Comparison of ENCODE assay signal across 8 cellular contexts in the genomic region with DNA sequence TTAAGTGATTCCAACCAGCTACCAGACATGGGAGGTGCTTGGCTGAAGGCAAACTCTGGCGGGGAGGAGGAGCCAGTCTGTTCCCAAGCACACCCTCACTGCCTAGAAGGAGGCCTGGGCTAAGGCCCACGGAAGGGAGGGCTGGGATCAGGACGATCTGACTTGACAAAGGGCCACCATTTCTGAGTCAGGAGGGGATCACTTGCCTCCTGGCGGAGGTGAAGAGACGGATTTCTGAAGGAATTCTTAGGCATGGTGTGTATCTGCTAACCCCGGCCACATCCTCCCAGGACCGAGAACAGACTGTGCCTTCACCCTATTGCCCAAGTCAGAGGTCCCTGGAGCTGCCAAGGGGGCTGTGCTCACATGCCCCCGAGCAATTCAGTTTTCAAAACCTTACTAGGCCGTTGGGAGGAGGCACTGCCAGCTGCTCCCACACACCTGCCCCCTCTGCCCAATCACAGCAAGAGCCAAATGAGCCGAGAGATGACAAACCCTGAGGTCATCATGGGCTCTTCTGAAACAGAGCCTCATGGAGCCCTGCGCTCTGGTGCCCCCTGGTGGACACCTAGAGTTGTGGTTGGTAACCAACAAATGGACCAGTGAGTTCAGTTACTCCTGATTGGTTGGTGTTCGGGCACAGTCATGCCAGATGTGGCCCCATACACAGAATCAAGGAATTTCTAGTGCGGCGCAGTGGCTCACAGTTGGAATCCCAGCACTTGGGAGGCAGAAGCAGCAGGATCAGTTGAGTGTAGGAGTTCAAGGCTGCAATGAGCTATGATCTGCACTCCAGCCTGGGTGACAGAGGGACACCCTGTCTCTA.
DNase-seq lines count a peak whose midpoint lies in the region; ATAC-seq and TF ChIP-seq lines count a peak whose summit lies in the region.

No MANE protein-coding gene starts in this region.

- peak; percentile 87 for ATAC-seq in GM18520 (IDR thresholded peaks at IDR 0.05; ENCODE audit: unreplicated experiment)
- peak; percentile 68 for ATAC-seq in HG03039 (IDR thresholded peaks at IDR 0.05; ENCODE audit: unreplicated experiment)
- peak; percentile 98 for ATAC-seq in SK-N-SH treated with all-trans-retinoic acid at 6 μM for 48 hours

- H3K36me3 ChIP-seq in brain microvascular endothelial cell (replicated peaks), result no peaks in the 10 kb centered on the region

- peaks cover 2% of the 10 kb centered on the region for H3K27me3 ChIP-seq in brain microvascular endothelial cell (replicated peaks)

- H3K4me3 ChIP-seq in brain microvascular endothelial cell (ENCODE audit: low read depth, low read length), result no peak overlapping the region

- H3K27ac ChIP-seq in brain microvascular endothelial cell, result no peak overlapping the region

- DNase-seq in brain microvascular endothelial cell (peak; percentile 97), inferior parietal cortex (ENCODE audit: extremely low spot score) (peak; percentile 96), NCI-H1417 treated with DMSO at 0.1 percent for 48 hours (lab: John Stamatoyannopoulos, UW) (no peak), NCI-H2171 treated with DMSO at 0.1 percent for 48 hours (lab: John Stamatoyannopoulos, UW) (no peak)
- DNase-seq in stimulated activated CD4-positive, alpha-beta T cell treated with anti-CD3 and anti-CD28 coated beads, Interleukin-15, amount 100 ng/mL, for 48 hours (ENCODE audit: low read depth in 2 of 2), result peak; percentile 94 to 97

- TF ChIP-seq CTCF in brain microvascular endothelial cell (IDR thresholded peaks at IDR 0.05; ENCODE audit: low read depth, low read length, missing control alignments), result peak; percentile 97

- in situ Hi-C loops in brain microvascular endothelial cell (cut with HindIII; ENCODE audit: low pct_ligation_motif_present, low sequenced_read_pairs), result no loop called here

TF ChIP-seq in SK-N-SH treated with all-trans-retinoic acid at 6 μM for 48 hours, 23 proteins besides CTCF, POLR2A, EP300 and RAD21:
- no peak for TF ChIP-seq RARB (CRISPR knock-in tag; IDR thresholded peaks at IDR 0.05)
- no peak for TF ChIP-seq ZC3H10 (CRISPR knock-in tag; IDR thresholded peaks at IDR 0.05)
- TF ChIP-seq, protein P1, sequence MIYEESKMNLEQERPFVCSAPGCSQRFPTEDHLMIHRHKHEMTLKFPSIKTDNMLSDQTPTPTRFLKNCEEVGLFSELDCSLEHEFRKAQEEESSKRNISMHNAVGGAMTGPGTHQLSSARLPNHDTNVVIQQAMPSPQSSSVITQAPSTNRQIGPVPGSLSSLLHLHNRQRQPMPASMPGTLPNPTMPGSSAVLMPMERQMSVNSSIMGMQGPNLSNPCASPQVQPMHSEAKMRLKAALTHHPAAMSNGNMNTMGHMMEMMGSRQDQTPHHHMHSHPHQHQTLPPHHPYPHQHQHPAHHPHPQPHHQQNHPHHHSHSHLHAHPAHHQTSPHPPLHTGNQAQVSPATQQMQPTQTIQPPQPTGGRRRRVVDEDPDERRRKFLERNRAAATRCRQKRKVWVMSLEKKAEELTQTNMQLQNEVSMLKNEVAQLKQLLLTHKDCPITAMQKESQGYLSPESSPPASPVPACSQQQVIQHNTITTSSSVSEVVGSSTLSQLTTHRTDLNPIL (CRISPR knock-in tag; IDR thresholded peaks at IDR 0.05; ENCODE audit: low read depth), result no peak
- TF ChIP-seq ZFP3 (CRISPR knock-in tag; IDR thresholded peaks at IDR 0.05), result no peak
- no peak for TF ChIP-seq ISL1 (CRISPR knock-in tag; IDR thresholded peaks at IDR 0.05)
- no peak for TF ChIP-seq PPARA (CRISPR knock-in tag; IDR thresholded peaks at IDR 0.05; ENCODE audit: borderline replicate concordance)
- no peak for TF ChIP-seq ZNF565 (CRISPR knock-in tag; conservative IDR thresholded peaks at IDR 0.05; ENCODE audit: low read depth)
- TF ChIP-seq ZNF70 (CRISPR knock-in tag; IDR thresholded peaks at IDR 0.05), result no peak
- TF ChIP-seq, protein P2, sequence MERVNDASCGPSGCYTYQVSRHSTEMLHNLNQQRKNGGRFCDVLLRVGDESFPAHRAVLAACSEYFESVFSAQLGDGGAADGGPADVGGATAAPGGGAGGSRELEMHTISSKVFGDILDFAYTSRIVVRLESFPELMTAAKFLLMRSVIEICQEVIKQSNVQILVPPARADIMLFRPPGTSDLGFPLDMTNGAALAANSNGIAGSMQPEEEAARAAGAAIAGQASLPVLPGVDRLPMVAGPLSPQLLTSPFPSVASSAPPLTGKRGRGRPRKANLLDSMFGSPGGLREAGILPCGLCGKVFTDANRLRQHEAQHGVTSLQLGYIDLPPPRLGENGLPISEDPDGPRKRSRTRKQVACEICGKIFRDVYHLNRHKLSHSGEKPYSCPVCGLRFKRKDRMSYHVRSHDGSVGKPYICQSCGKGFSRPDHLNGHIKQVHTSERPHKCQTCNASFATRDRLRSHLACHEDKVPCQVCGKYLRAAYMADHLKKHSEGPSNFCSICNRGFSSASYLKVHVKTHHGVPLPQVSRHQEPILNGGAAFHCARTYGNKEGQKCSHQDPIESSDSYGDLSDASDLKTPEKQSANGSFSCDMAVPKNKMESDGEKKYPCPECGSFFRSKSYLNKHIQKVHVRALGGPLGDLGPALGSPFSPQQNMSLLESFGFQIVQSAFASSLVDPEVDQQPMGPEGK (CRISPR knock-in tag; IDR thresholded peaks at IDR 0.05; ENCODE audit: borderline replicate concordance), result no peak
- TF ChIP-seq, protein P3, sequence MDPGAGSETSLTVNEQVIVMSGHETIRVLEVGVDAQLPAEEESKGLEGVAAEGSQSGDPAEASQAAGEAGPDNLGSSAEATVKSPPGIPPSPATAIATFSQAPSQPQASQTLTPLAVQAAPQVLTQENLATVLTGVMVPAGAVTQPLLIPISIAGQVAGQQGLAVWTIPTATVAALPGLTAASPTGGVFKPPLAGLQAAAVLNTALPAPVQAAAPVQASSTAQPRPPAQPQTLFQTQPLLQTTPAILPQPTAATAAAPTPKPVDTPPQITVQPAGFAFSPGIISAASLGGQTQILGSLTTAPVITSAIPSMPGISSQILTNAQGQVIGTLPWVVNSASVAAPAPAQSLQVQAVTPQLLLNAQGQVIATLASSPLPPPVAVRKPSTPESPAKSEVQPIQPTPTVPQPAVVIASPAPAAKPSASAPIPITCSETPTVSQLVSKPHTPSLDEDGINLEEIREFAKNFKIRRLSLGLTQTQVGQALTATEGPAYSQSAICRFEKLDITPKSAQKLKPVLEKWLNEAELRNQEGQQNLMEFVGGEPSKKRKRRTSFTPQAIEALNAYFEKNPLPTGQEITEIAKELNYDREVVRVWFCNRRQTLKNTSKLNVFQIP (CRISPR knock-in tag; IDR thresholded peaks at IDR 0.05; ENCODE audit: borderline replicate concordance, low read depth), result no peak
- TF ChIP-seq, protein P4, sequence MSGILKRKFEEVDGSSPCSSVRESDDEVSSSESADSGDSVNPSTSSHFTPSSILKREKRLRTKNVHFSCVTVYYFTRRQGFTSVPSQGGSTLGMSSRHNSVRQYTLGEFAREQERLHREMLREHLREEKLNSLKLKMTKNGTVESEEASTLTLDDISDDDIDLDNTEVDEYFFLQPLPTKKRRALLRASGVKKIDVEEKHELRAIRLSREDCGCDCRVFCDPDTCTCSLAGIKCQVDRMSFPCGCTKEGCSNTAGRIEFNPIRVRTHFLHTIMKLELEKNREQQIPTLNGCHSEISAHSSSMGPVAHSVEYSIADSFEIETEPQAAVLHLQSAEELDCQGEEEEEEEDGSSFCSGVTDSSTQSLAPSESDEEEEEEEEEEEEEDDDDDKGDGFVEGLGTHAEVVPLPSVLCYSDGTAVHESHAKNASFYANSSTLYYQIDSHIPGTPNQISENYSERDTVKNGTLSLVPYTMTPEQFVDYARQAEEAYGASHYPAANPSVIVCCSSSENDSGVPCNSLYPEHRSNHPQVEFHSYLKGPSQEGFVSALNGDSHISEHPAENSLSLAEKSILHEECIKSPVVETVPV (CRISPR knock-in tag; IDR thresholded peaks at IDR 0.05), result no peak
- no peak for TF ChIP-seq BACH2 (CRISPR knock-in tag; IDR thresholded peaks at IDR 0.05; ENCODE audit: borderline replicate concordance)
- TF ChIP-seq TOX (CRISPR knock-in tag; IDR thresholded peaks at IDR 0.05; ENCODE audit: borderline replicate concordance), result no peak
- no peak for TF ChIP-seq TCF4 (CRISPR knock-in tag; IDR thresholded peaks at IDR 0.05; ENCODE audit: borderline replicate concordance)
- no peak for TF ChIP-seq ZNF8 (CRISPR knock-in tag; IDR thresholded peaks at IDR 0.05)
- TF ChIP-seq ZFP30 (CRISPR knock-in tag; IDR thresholded peaks at IDR 0.05), result no peak
- no peak for TF ChIP-seq SNAI2 (CRISPR knock-in tag; IDR thresholded peaks at IDR 0.05)

Comparison
In these comparisons a context has a peak if more than half of its experiments do, and no peak if none do; other contexts are left out.
1. DNase-seq: peak in brain microvascular endothelial cell (single experiment), inferior parietal cortex (single experiment) and stimulated activated CD4-positive, alpha-beta T cell treated with anti-CD3 and anti-CD28 coated beads, Interleukin-15, amount 100 ng/mL, for 48 hours (2 of 2); none in NCI-H1417 treated with DMSO at 0.1 percent for 48 hours (single experiment) and NCI-H2171 treated with DMSO at 0.1 percent for 48 hours (single experiment).
2. Peak in every context shown above with its lines, with median percentiles within 50 percentile points of each other: ATAC-seq.